8 cellular contexts compared by ENCODE assay signal in genomic region chr12:82357845-82358199, GRCh38. TPM values are rescaled to one million over a fixed set of nuclear protein-coding genes. Genes with fewer than 3 reads are reported as not detected.
DNase-seq lines count a peak whose midpoint lies in the region; ATAC-seq and TF ChIP-seq lines count a peak whose summit lies in the region.

No MANE protein-coding gene starts in this region.

- H3K4me3 ChIP-seq in Panc1 (ENCODE audit: low read depth in 2 of 2, low read length in 2 of 2) (peak overlapping the region; percentile 99 to 100), trophoblast cell (ENCODE audit: low read depth, low read length) (peak overlapping the region; percentile 97)

- WGBS in trophoblast cell (ENCODE audit: extremely low coverage, insufficient coverage, insufficient read length): no CpG with 5 or more reads among the region's 10 CpGs

- H3K4me2 ChIP-seq in trophoblast cell (ENCODE audit: low read length): peak overlapping the region; percentile 74

- CTCF ChIA-PET in Panc1 (lab: Charles Lee): no interaction called here

- H2AFZ ChIP-seq in trophoblast cell (ENCODE audit: insufficient read depth, low read length, poor library complexity): peak overlapping the region; percentile 37

- H4K12ac ChIP-seq in trophoblast cell (ENCODE audit: low read depth, low read length): peak overlapping the region; percentile 83

- H2BK5ac ChIP-seq in trophoblast cell (ENCODE audit: low read depth, low read length, poor library complexity): peak overlapping the region; percentile 53

- no peak overlapping the region for H2BK12ac ChIP-seq in trophoblast cell (ENCODE audit: low read length)

- H3K4ac ChIP-seq in trophoblast cell (ENCODE audit: low read depth, low read length): peak overlapping the region; percentile 59

- H4K8ac ChIP-seq in trophoblast cell (ENCODE audit: low read depth, low read length): peak overlapping the region; percentile 90

- TF ChIP-seq CTCF in Panc1 (IDR thresholded peaks at IDR 0.05): no peak

- peak overlapping the region; percentile 29 for H2BK120ac ChIP-seq in trophoblast cell (ENCODE audit: insufficient read depth, low read length, poor library complexity)

- peak; percentile 18 for ATAC-seq in Panc1
- no peak for ATAC-seq in HG03025 (IDR thresholded peaks at IDR 0.05; ENCODE audit: low FRiP score, unreplicated experiment)

- H3K9ac ChIP-seq in ES-I3 (ENCODE audit: low read depth, low read length) (peak overlapping the region; percentile 86), trophoblast cell (ENCODE audit: low read length) (peak overlapping the region; percentile 86)

- H3K27me3 ChIP-seq in Panc1 (ENCODE audit: control insufficient read depth, insufficient read depth, low read length): no peaks in the 10 kb centered on the region
- no peaks in the 10 kb centered on the region for H3K27me3 ChIP-seq in trophoblast cell (ENCODE audit: insufficient read depth, low read length)

- POLR2A ChIA-PET in Panc1 (lab: Charles Lee): no interaction called here

- intact Hi-C loops in Panc1 (cut with micrococcal nuclease; ENCODE audit: unreplicated experiment): loop anchor here (1.0 kb wide), 1 partner anchor 713 kb away; no protein-coding TSS in a partner anchor

- peak overlapping the region; percentile 67 for H3K18ac ChIP-seq in trophoblast cell (ENCODE audit: low read length)

- H3K4me1 ChIP-seq in ES-I3 (ENCODE audit: insufficient read depth, low read length) (no peaks in the 10 kb centered on the region), Panc1 (ENCODE audit: control insufficient read depth, insufficient read depth, low read length) (peaks cover 8% of the 10 kb centered on the region), trophoblast cell (ENCODE audit: control insufficient read depth in 1 of 2, insufficient read depth in 2 of 2, low read length in 2 of 2) (peaks cover 0 to 2% of the 10 kb centered on the region in 2 experiments)

- H3K27ac ChIP-seq in Panc1 (ENCODE audit: low read length) (peak overlapping the region; percentile 98), epithelial cell of prostate (peak overlapping the region; percentile 80), trophoblast cell (ENCODE audit: low read depth, low read length) (peak overlapping the region; percentile 11)

- H3K14ac ChIP-seq in trophoblast cell (ENCODE audit: low read length): peak overlapping the region; percentile 72

- no peak overlapping the region for H2AK5ac ChIP-seq in trophoblast cell (ENCODE audit: low read length)

- peak overlapping the region; percentile 74 for H4K91ac ChIP-seq in trophoblast cell (ENCODE audit: low read depth, low read length)

- H3K9me3 ChIP-seq in ES-I3 (ENCODE audit: control insufficient read depth, insufficient read depth, low read length) (no peaks in the 10 kb centered on the region), Panc1 (ENCODE audit: control insufficient read depth, insufficient read depth, low read depth, low read length) (no peaks in the 10 kb centered on the region), trophoblast cell (ENCODE audit: insufficient read depth, low read depth, low read length) (peaks cover 2% of the 10 kb centered on the region)

- in situ Hi-C loops in Panc1 (cut with HindIII; ENCODE audit: low pct_unique_long_range_greater_than_20kb, low sequenced_read_pairs): no loop called here

- H3K23ac ChIP-seq in trophoblast cell (ENCODE audit: low read length): no peak overlapping the region

- peaks cover 6% of the 10 kb centered on the region for H3K79me1 ChIP-seq in trophoblast cell (ENCODE audit: low read length)

- peaks cover 6% of the 10 kb centered on the region for H3K79me2 ChIP-seq in trophoblast cell (ENCODE audit: control insufficient read depth, insufficient read depth, low read length, poor library complexity)

- H3K36me3 ChIP-seq in ES-I3 (ENCODE audit: insufficient read depth, low read length) (peaks cover 6% of the 10 kb centered on the region; the same call in 1 of the 2 replicates), Panc1 (ENCODE audit: control insufficient read depth, insufficient read depth, low read length) (peaks cover 43% of the 10 kb centered on the region), trophoblast cell (ENCODE audit: control insufficient read depth in 1 of 2, insufficient read depth in 2 of 2, low read length in 2 of 2) (peaks cover 1 to 2% of the 10 kb centered on the region in 2 experiments)

- BruUV-seq in Panc1 (replicated peaks; lab: Mats Ljungman, UMichigan): TSS peak; percentile 65

- DNase-seq in Panc1 (ENCODE audit: low read depth, low spot score) (no peak), epithelial cell of prostate (ENCODE audit: low read depth, low spot score) (no peak), trophoblast cell (no peak), NCI-H226 (no peak), DMS153 treated with DMSO at 0.1 percent for 48 hours (lab: John Stamatoyannopoulos, UW; ENCODE audit: unreplicated experiment) (no peak), NCI-H187 (lab: John Stamatoyannopoulos, UW) (no peak)

RNA-seq across cellular contexts. Expression of gene CCDC59, which starts 0.4 kb away (rescaled TPM):
- 39.8 TPM for total RNA-seq in Panc1 (2021; ENCODE audit: unreplicated experiment)
- polyA plus RNA-seq in Panc1 (2012; ENCODE audit: insufficient read length): 38.2 TPM
- polyA plus RNA-seq in trophoblast cell (2013): 91.2 and 95.5 TPM in 2 replicates

RNA-seq across cellular contexts. Expression of gene METTL25, which starts 0.5 kb away (rescaled TPM):
- total RNA-seq in Panc1 (2021; ENCODE audit: unreplicated experiment): 3.5 TPM
- 3.5 TPM for polyA plus RNA-seq in Panc1 (2012; ENCODE audit: insufficient read length)
- 4.5 and 5.0 TPM in 2 replicates for polyA plus RNA-seq in trophoblast cell (2013)

Comparison
In these comparisons a context has a peak if more than half of its experiments do, and no peak if none do; other contexts are left out.
1. H3K27ac ChIP-seq: peak in every context shown above with its lines; median percentile 98 in Panc1; 80 in epithelial cell of prostate; 11 in trophoblast cell.